In genomic region chr19:35169226-35169995, GRCh38 we compare ENCODE assay signal across 13 cellular contexts. TPM values are rescaled to one million over a fixed set of nuclear protein-coding genes. Genes with fewer than 3 reads are reported as not detected.
DNase-seq lines count a peak whose midpoint lies in the region; ATAC-seq and TF ChIP-seq lines count a peak whose summit lies in the region.
"Had no signal": no experiment of that assay in that cellular context is flagged by ENCODE, and none has a peak within 500 bp of the region (broad histone marks: within the 10 kb centered on the region; RNA-seq: fewer than 3 reads in every experiment).

No MANE protein-coding gene starts in this region.

- no peak for DNase-seq in CD4-positive, alpha-beta T cell
- DNase-seq in PC-9 (peak in 1 of 2 experiments; percentile 72), mesenteric fat pad (ENCODE audit: low spot score) (peak; percentile 72), C1 segment of cervical spinal cord (lab: John Stamatoyannopoulos, UW) (no peak), NCI-H446 treated with DMSO at 0.1 percent for 48 hours (lab: John Stamatoyannopoulos, UW) (no peak), NCI-H146 treated with DMSO at 0.1 percent for 48 hours (lab: John Stamatoyannopoulos, UW; ENCODE audit: unreplicated experiment) (no peak)
- no peak for DNase-seq in activated naive CD8-positive, alpha-beta T cell treated with anti-CD3 and anti-CD28 coated beads, Interleukin-2, amount 10 ng/mL, durations not matched to agents 7 days and 5 days
- DNase-seq: NCI-H1092; NCI-H446; stimulated activated CD4-positive, alpha-beta T cell treated with anti-CD3 and anti-CD28 coated beads, Interleukin-2, amount 100 ng/mL, for 24 hours had no signal

- TF ChIP-seq CTCF in CD4-positive, alpha-beta T cell (IDR thresholded peaks at IDR 0.05), result no peak
- no peak for TF ChIP-seq CTCF in PC-9 (conservative IDR thresholded peaks at IDR 0.05)

- H3K9me3 ChIP-seq in CD4-positive, alpha-beta T cell (ENCODE audit: control insufficient read depth, low read length), result peaks cover 16% of the 10 kb centered on the region
- peaks cover 11% of the 10 kb centered on the region; the same call in 1 of the 2 replicates for H3K9me3 ChIP-seq in PC-9 (ENCODE audit: insufficient read depth, low read depth)

- H3K27ac ChIP-seq in CD4-positive, alpha-beta T cell (ENCODE audit: low read depth, low read length), result no peak overlapping the region
- H3K27ac ChIP-seq in PC-9, result peak overlapping the region; percentile 97
- H3K27ac ChIP-seq: heart left ventricle had no signal

- H3K27ac Mint-ChIP-seq in CD4-positive, alpha-beta T cell, result peak overlapping the region; percentile 91
- H3K27ac Mint-ChIP-seq in activated naive CD8-positive, alpha-beta T cell treated with anti-CD3 and anti-CD28 coated beads, Interleukin-2, amount 10 ng/mL, durations not matched to agents 7 days and 5 days, result peak overlapping the region; percentile 51

- no peak overlapping the region for H2AFZ ChIP-seq in PC-9

- BruUV-seq in PC-9 (replicated peaks; lab: Mats Ljungman, UMichigan), result no TSS peak

- peak overlapping the region; percentile 71 for H3K4me2 ChIP-seq in PC-9

- peaks cover 58% of the 10 kb centered on the region for H3K4me1 ChIP-seq in PC-9 (replicated peaks; ENCODE audit: insufficient read depth)

- H3K27me3 Mint-ChIP-seq in CD4-positive, alpha-beta T cell, result no peaks in the 10 kb centered on the region
- no peaks in the 10 kb centered on the region for H3K27me3 Mint-ChIP-seq in activated naive CD8-positive, alpha-beta T cell treated with anti-CD3 and anti-CD28 coated beads, Interleukin-2, amount 10 ng/mL, durations not matched to agents 7 days and 5 days

- H3K4me1 Mint-ChIP-seq in CD4-positive, alpha-beta T cell (ENCODE audit: low read depth), result peaks cover 67% of the 10 kb centered on the region
- H3K4me1 Mint-ChIP-seq in activated naive CD8-positive, alpha-beta T cell treated with anti-CD3 and anti-CD28 coated beads, Interleukin-2, amount 10 ng/mL, durations not matched to agents 7 days and 5 days, result peaks cover 34% of the 10 kb centered on the region

- CTCF ChIA-PET in CD4-positive, alpha-beta T cell (lab: Charles Lee), result no interaction called here
- CTCF ChIA-PET in PC-9 (lab: Charles Lee), result no interaction called here

- H3F3A ChIP-seq in PC-9 (ENCODE audit: insufficient read depth, low read depth), result peaks cover 94% of the 10 kb centered on the region

- H3K9me3 Mint-ChIP-seq in CD4-positive, alpha-beta T cell, result peaks cover 2% of the 10 kb centered on the region
- H3K9me3 Mint-ChIP-seq in activated naive CD8-positive, alpha-beta T cell treated with anti-CD3 and anti-CD28 coated beads, Interleukin-2, amount 10 ng/mL, durations not matched to agents 7 days and 5 days, result peaks cover 10% of the 10 kb centered on the region

- POLR2A ChIA-PET in CD4-positive, alpha-beta T cell (lab: Charles Lee), result interaction anchor here (0.8 to 3.6 kb wide), 6 partner anchors 13 to 71 kb away, joined by 3 to 19 read pairs (median 4); partner anchors contain the start of gene FXYD5
- POLR2A ChIA-PET in PC-9 (lab: Charles Lee; ENCODE audit: unreplicated experiment), result no interaction called here
- POLR2A ChIA-PET in activated naive CD8-positive, alpha-beta T cell treated with anti-CD3 and anti-CD28 coated beads, Interleukin-2, amount 10 ng/mL, durations not matched to agents 7 days and 5 days (lab: Charles Lee), result interaction anchor here (1.2 to 2.5 kb wide), 5 partner anchors 9 to 37 kb away, joined by 3 to 10 read pairs (median 5); partner anchors contain the start of gene FXYD5

- peaks cover 45% of the 10 kb centered on the region for H3K36me3 ChIP-seq in PC-9 (ENCODE audit: low read depth)

- peaks cover 93% of the 10 kb centered on the region for H3K36me3 Mint-ChIP-seq in CD4-positive, alpha-beta T cell (ENCODE audit: low read depth)
- peaks cover 77% of the 10 kb centered on the region for H3K36me3 Mint-ChIP-seq in activated naive CD8-positive, alpha-beta T cell treated with anti-CD3 and anti-CD28 coated beads, Interleukin-2, amount 10 ng/mL, durations not matched to agents 7 days and 5 days

- no peak for ATAC-seq in CD4-positive, alpha-beta T cell (ENCODE audit: poor library complexity)
- ATAC-seq in activated naive CD8-positive, alpha-beta T cell treated with anti-CD3 and anti-CD28 coated beads, Interleukin-2, amount 10 ng/mL, durations not matched to agents 7 days and 5 days (ENCODE audit: low read depth), result no peak
- ATAC-seq in GM21825 (IDR thresholded peaks at IDR 0.05; ENCODE audit: unreplicated experiment), result no peak
- ATAC-seq: heart left ventricle had no signal

- peak overlapping the region; percentile 23; the same call in 1 of the 2 replicates for H3K4me3 ChIP-seq in PC-9
- H3K4me3 ChIP-seq: heart left ventricle had no signal

- intact Hi-C loops in CD4-positive, alpha-beta T cell (cut with DNase I, micrococcal nuclease), result no loop called here
- intact Hi-C loops in PC-9 (cut with micrococcal nuclease; ENCODE audit: unreplicated experiment), result loop anchor here (2.0 kb wide), 1 partner anchor 45 kb away; no protein-coding TSS in a partner anchor

- no peaks in the 10 kb centered on the region for H4K20me1 ChIP-seq in PC-9 (ENCODE audit: insufficient read depth)

- H3K27me3 ChIP-seq in CD4-positive, alpha-beta T cell (ENCODE audit: control insufficient read depth, insufficient read depth, low read length), result no peaks in the 10 kb centered on the region
- no peaks in the 10 kb centered on the region for H3K27me3 ChIP-seq in PC-9 (ENCODE audit: insufficient read depth, low read depth)
- H3K27me3 ChIP-seq: heart left ventricle had no signal

- H3K79me2 ChIP-seq in PC-9 (ENCODE audit: low read depth), result peaks cover 17% of the 10 kb centered on the region

- H3K9me2 ChIP-seq in PC-9 (ENCODE audit: insufficient read depth), result no peaks in the 10 kb centered on the region

- no peak overlapping the region for H3K4me3 Mint-ChIP-seq in CD4-positive, alpha-beta T cell
- H3K4me3 Mint-ChIP-seq in activated naive CD8-positive, alpha-beta T cell treated with anti-CD3 and anti-CD28 coated beads, Interleukin-2, amount 10 ng/mL, durations not matched to agents 7 days and 5 days, result no peak overlapping the region

RNA-seq across cellular contexts. Expression of gene FXYD5, which starts 14.9 kb away (rescaled TPM):
- 100 to 1,000 TPM; 587 to 615 TPM for total RNA-seq in CD4-positive, alpha-beta T cell
- total RNA-seq in PC-9 (2021) (137 and 181 TPM in 2 replicates), mesenteric fat pad (73.4 TPM)
- 100 to 1,000 TPM; 353 to 360 TPM for total RNA-seq in activated naive CD8-positive, alpha-beta T cell treated with anti-CD3 and anti-CD28 coated beads, Interleukin-2, amount 10 ng/mL, durations not matched to agents 7 days and 5 days

RNA-seq across cellular contexts. Expression of gene FXYD7, which starts 26.4 kb away (rescaled TPM):
- total RNA-seq in CD4-positive, alpha-beta T cell, result 10 to 100 TPM; 15.3 to 15.6 TPM
- total RNA-seq in PC-9 (2021) (not detected in 2 replicates), mesenteric fat pad (0.48 TPM)
- 1 to 10 TPM; 5.3 to 6.5 TPM for total RNA-seq in activated naive CD8-positive, alpha-beta T cell treated with anti-CD3 and anti-CD28 coated beads, Interleukin-2, amount 10 ng/mL, durations not matched to agents 7 days and 5 days
- total RNA-seq: myocyte had no signal

RNA-seq across cellular contexts. Expression of gene FXYD1, which starts 30.8 kb away (rescaled TPM):
- total RNA-seq in CD4-positive, alpha-beta T cell, result 1 to 10 TPM; 2.1 to 2.4 TPM
- total RNA-seq in PC-9 (2021) (not detected in 2 replicates), mesenteric fat pad (47.3 TPM)
- not detected for total RNA-seq in activated naive CD8-positive, alpha-beta T cell treated with anti-CD3 and anti-CD28 coated beads, Interleukin-2, amount 10 ng/mL, durations not matched to agents 7 days and 5 days

RNA-seq across cellular contexts. Expression of gene LGI4, which starts 34.6 kb away (rescaled TPM):
- under 1 TPM; 0.69 to 0.70 TPM for total RNA-seq in CD4-positive, alpha-beta T cell
- total RNA-seq in PC-9 (2021) (1.2 and 1.3 TPM in 2 replicates), mesenteric fat pad (7.7 TPM)
- under 1 TPM; 0.28 to 0.44 TPM for total RNA-seq in activated naive CD8-positive, alpha-beta T cell treated with anti-CD3 and anti-CD28 coated beads, Interleukin-2, amount 10 ng/mL, durations not matched to agents 7 days and 5 days

RNA-seq across cellular contexts. Expression of gene FXYD3, which starts 53.8 kb away (rescaled TPM):
- total RNA-seq in CD4-positive, alpha-beta T cell, result not detected
- total RNA-seq in PC-9 (2021) (240 and 287 TPM in 2 replicates), mesenteric fat pad (1.3 TPM)
- total RNA-seq in activated naive CD8-positive, alpha-beta T cell treated with anti-CD3 and anti-CD28 coated beads, Interleukin-2, amount 10 ng/mL, durations not matched to agents 7 days and 5 days, result not detected

Comparison
In these comparisons a context has a peak if more than half of its experiments do, and no peak if none do; other contexts are left out.
1. RNA of gene FXYD1, which starts 30.8 kb away (total RNA-seq): 47.3 TPM in mesenteric fat pad (single experiment); 2.1 to 2.4 TPM in CD4-positive, alpha-beta T cell, not detected in activated naive CD8-positive, alpha-beta T cell treated with anti-CD3 and anti-CD28 coated beads, Interleukin-2, amount 10 ng/mL, durations not matched to agents 7 days and 5 days and not detected in PC-9; every median in the first group is over 10 times any median in the second.